ENCODE assay signal across 8 cellular contexts in genomic region chr15:28021281-28022039, GRCh38.
DNase-seq lines count a peak whose midpoint lies in the region; ATAC-seq, FAIRE-seq and TF ChIP-seq lines count a peak whose summit lies in the region.

No MANE protein-coding gene starts in this region.

- POLR2A ChIA-PET in K562 (lab: Yijun Ruan, JAX) = interaction anchor here (1.1 kb wide), 1 partner anchor 36 kb away, joined by 3 read pairs; no protein-coding TSS in a partner anchor

- H3K4me1 ChIP-seq in K562 (replicated peaks in 1 of 2; ENCODE audit: control insufficient read depth in 2 of 2, insufficient read depth in 2 of 2, low read length in 2 of 2) (peaks cover 0 to 3% of the 10 kb centered on the region in 2 experiments; a peak in 1 of 5 replicates), upper lobe of right lung (no peaks in the 10 kb centered on the region)

- no peak overlapping the region for H3K9ac ChIP-seq in K562 (ENCODE audit: insufficient read depth in 1 of 2, low read depth in 2 of 2, low read length in 2 of 2)

- H3K36me3 ChIP-seq in K562 (ENCODE audit: control insufficient read depth, insufficient read depth, low read length) = no peaks in the 10 kb centered on the region
- H3K36me3 ChIP-seq in upper lobe of right lung = no peaks in the 10 kb centered on the region

- no peaks in the 10 kb centered on the region for H3K9me1 ChIP-seq in K562 (ENCODE audit: control insufficient read depth, insufficient read depth, low read length)

- no peaks in the 10 kb centered on the region for H3K4me1 Mint-ChIP-seq in stimulated activated naive CD8-positive, alpha-beta T cell treated with anti-CD3 and anti-CD28 coated beads, Interleukin-15, amount 100 ng/mL, for 72 hours
- H3K4me1 Mint-ChIP-seq in T-helper 2 cell treated with Interferon-gamma antibody and Interleukin-4, amounts not matched to agents 5 μg/mL and 100 μg/mL, for 36 hours (ENCODE audit: low read depth) = no peaks in the 10 kb centered on the region

- no peak for ATAC-seq in stimulated activated naive CD8-positive, alpha-beta T cell treated with anti-CD3 and anti-CD28 coated beads, Interleukin-15, Interleukin-2, amounts not matched to agents 100 U/mL and 50 U/mL, for 24 hours
- no peak for ATAC-seq in stimulated activated naive CD8-positive, alpha-beta T cell treated with anti-CD3 and anti-CD28 coated beads, Interleukin-15, amount 100 ng/mL, for 72 hours
- ATAC-seq in K562 = peak; percentile 58
- ATAC-seq in upper lobe of right lung = peak; percentile 49
- ATAC-seq in HG03097 (IDR thresholded peaks at IDR 0.05; ENCODE audit: low FRiP score, unreplicated experiment) = no peak

- H3K27ac Mint-ChIP-seq in stimulated activated naive CD8-positive, alpha-beta T cell treated with anti-CD3 and anti-CD28 coated beads, Interleukin-15, amount 100 ng/mL, for 72 hours = no peak overlapping the region
- H3K27ac Mint-ChIP-seq in T-helper 2 cell treated with Interferon-gamma antibody and Interleukin-4, amounts not matched to agents 5 μg/mL and 100 μg/mL, for 36 hours = no peak overlapping the region

- TF ChIP-seq CTCF in K562 (IDR thresholded peaks at IDR 0.05 in 2 of 3, conservative IDR thresholded peaks at IDR 0.05 in 1 of 3; ENCODE audit: insufficient read depth in 2 of 3, low read depth in 1 of 3, low read length in 3 of 3) (peak; percentile 46 to 63 (median 55)), upper lobe of right lung (IDR thresholded peaks at IDR 0.05) (peak; percentile 31)

- 3% methylated on average over 17 of the region's 17 CpGs for WGBS in K562 (ENCODE audit: insufficient coverage, low coverage, missing lambda C conversion rate)

- intact Hi-C loops in K562 (cut with micrococcal nuclease) = loop anchor here (1.0 kb wide), 1 partner anchor 102 kb away; no protein-coding TSS in a partner anchor
- intact Hi-C loops in upper lobe of right lung (cut with DNase I) = no loop called here

- TF ChIP-seq RAD21 in K562 (CRISPR knock-in tag; conservative IDR thresholded peaks at IDR 0.05 in 1 of 2, IDR thresholded peaks at IDR 0.05 in 1 of 2) = peak in 1 of 2 experiments; percentile 44; a peak in 3 of 4 replicates

- DNase-seq in stimulated activated naive CD8-positive, alpha-beta T cell treated with anti-CD3 and anti-CD28 coated beads, Interleukin-15, Interleukin-2, amounts not matched to agents 100 U/mL and 50 U/mL, for 24 hours = peak; percentile 32
- DNase-seq in stimulated activated naive CD8-positive, alpha-beta T cell treated with anti-CD3 and anti-CD28 coated beads, Interleukin-15, amount 100 ng/mL, for 72 hours = no peak
- DNase-seq in NCI-H2227 treated with DMSO at 0.1 percent for 48 hours (lab: John Stamatoyannopoulos, UW) (peak; percentile 69), K562 (ENCODE audit: extremely low read depth in 1 of 4, low spot score in 3 of 4) (peak; percentile 41 to 42 (median 42)), left kidney (ENCODE audit: low read depth, low spot score) (peak; percentile 88), upper lobe of right lung (peak; percentile 78)
- DNase-seq in T-helper 2 cell treated with Interferon-gamma antibody and Interleukin-4, amounts not matched to agents 5 μg/mL and 100 μg/mL, for 36 hours (ENCODE audit: low spot score) = no peak

- FAIRE-seq in K562 (lab: Jason Lieb, UNC) = no peak

- H3K27ac ChIP-seq in K562 (ENCODE audit: extremely low read depth, low read depth, low read length) (no peak overlapping the region), upper lobe of right lung (no peak overlapping the region)

- TF ChIP-seq POLR2A in K562 (conservative IDR thresholded peaks at IDR 0.05) = no peak

- no peaks in the 10 kb centered on the region for H3K79me2 ChIP-seq in K562 (ENCODE audit: control insufficient read depth, insufficient read depth, low read length)

- H3K9me3 ChIP-seq in K562 (replicated peaks; ENCODE audit: control insufficient read depth, insufficient read depth, low read depth, low read length) (no peaks in the 10 kb centered on the region), upper lobe of right lung (no peaks in the 10 kb centered on the region)

- no peak overlapping the region for H3K4me3 Mint-ChIP-seq in stimulated activated naive CD8-positive, alpha-beta T cell treated with anti-CD3 and anti-CD28 coated beads, Interleukin-15, amount 100 ng/mL, for 72 hours
- H3K4me3 Mint-ChIP-seq in T-helper 2 cell treated with Interferon-gamma antibody and Interleukin-4, amounts not matched to agents 5 μg/mL and 100 μg/mL, for 36 hours = no peak overlapping the region

- H3K36me3 Mint-ChIP-seq in T-helper 2 cell treated with Interferon-gamma antibody and Interleukin-4, amounts not matched to agents 5 μg/mL and 100 μg/mL, for 36 hours (ENCODE audit: low read depth) = no peaks in the 10 kb centered on the region

- no peaks in the 10 kb centered on the region for H3K9me3 Mint-ChIP-seq in stimulated activated naive CD8-positive, alpha-beta T cell treated with anti-CD3 and anti-CD28 coated beads, Interleukin-15, amount 100 ng/mL, for 72 hours
- H3K9me3 Mint-ChIP-seq in T-helper 2 cell treated with Interferon-gamma antibody and Interleukin-4, amounts not matched to agents 5 μg/mL and 100 μg/mL, for 36 hours = no peaks in the 10 kb centered on the region

- in situ Hi-C loops in K562 (cut with MboI) = no loop called here

- peaks cover 4% of the 10 kb centered on the region; the same call in 1 of the 2 replicates for H4K20me1 ChIP-seq in K562 (replicated peaks; ENCODE audit: control insufficient read depth, insufficient read depth, low read length)

- CTCF ChIA-PET in K562 (lab: Yijun Ruan, JAX; ENCODE audit: low intra/inter-chr PET ratio) = interaction anchor here (0.7 to 2.1 kb wide), 3 partner anchors 56 to 103 kb away, joined by 3 to 5 read pairs (median 3); no protein-coding TSS in a partner anchor

- H3K27me3 Mint-ChIP-seq in stimulated activated naive CD8-positive, alpha-beta T cell treated with anti-CD3 and anti-CD28 coated beads, Interleukin-15, amount 100 ng/mL, for 72 hours = peaks cover 20% of the 10 kb centered on the region
- H3K27me3 Mint-ChIP-seq in T-helper 2 cell treated with Interferon-gamma antibody and Interleukin-4, amounts not matched to agents 5 μg/mL and 100 μg/mL, for 36 hours (ENCODE audit: low read depth) = no peaks in the 10 kb centered on the region

- TF ChIP-seq EP300 in K562 (IDR thresholded peaks at IDR 0.05; ENCODE audit: low read length) = no peak

- no peak overlapping the region for H2AFZ ChIP-seq in K562 (ENCODE audit: low read depth, low read length)

- H3K4me3 ChIP-seq in K562 (no peak overlapping the region), upper lobe of right lung (no peak overlapping the region)

- H3K27me3 ChIP-seq in K562 (ENCODE audit: control insufficient read depth in 2 of 2, insufficient read depth in 2 of 2, low read length in 2 of 2) = peaks cover 11 to 67% of the 10 kb centered on the region in 2 experiments; a peak in 4 of 5 replicates
- no peaks in the 10 kb centered on the region for H3K27me3 ChIP-seq in upper lobe of right lung

- no peak overlapping the region for H3K4me2 ChIP-seq in K562 (ENCODE audit: insufficient read depth, low read length)

- no TSS peak for BruUV-seq in K562 (replicated peaks; lab: Mats Ljungman, UMichigan)

TF ChIP-seq in K562, 482 proteins besides CTCF, POLR2A, EP300 and RAD21:
- TF ChIP-seq RFX1 (IDR thresholded peaks at IDR 0.05) (peak; percentile 35; the same call in 1 of the 2 replicates), E2F1 (CRISPR knock-in tag; IDR thresholded peaks at IDR 0.05) (no peak), SLC30A9 (CRISPR knock-in tag; IDR thresholded peaks at IDR 0.05) (no peak), SMC3 (conservative IDR thresholded peaks at IDR 0.05; ENCODE audit: insufficient read depth, low read depth, low read length) (peak; percentile 33), NFIC (IDR thresholded peaks at IDR 0.05) (0 out of 2 replicates have a peak, but pooled peaks have one; percentile 19)
- TF ChIP-seq, protein P1, sequence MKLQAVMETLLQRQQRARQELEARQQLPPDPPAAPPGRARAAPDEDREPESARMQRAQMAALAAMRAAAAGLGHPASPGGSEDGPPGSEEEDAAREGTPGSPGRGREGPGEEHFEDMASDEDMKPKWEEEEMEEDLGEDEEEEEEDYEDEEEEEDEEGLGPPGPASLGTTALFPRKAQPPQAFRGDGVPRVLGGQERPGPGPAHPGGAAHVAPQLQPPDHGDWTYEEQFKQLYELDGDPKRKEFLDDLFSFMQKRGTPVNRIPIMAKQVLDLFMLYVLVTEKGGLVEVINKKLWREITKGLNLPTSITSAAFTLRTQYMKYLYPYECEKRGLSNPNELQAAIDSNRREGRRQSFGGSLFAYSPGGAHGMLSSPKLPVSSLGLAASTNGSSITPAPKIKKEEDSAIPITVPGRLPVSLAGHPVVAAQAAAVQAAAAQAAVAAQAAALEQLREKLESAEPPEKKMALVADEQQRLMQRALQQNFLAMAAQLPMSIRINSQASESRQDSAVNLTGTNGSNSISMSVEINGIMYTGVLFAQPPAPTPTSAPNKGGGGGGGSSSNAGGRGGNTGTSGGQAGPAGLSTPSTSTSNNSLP (IDR thresholded peaks at IDR 0.05; ENCODE audit: borderline replicate concordance, low read depth, low read length) = no peak

Comparison
In these comparisons a context has a peak if more than half of its experiments do, and no peak if none do; other contexts are left out.
1. DNase-seq: peak in stimulated activated naive CD8-positive, alpha-beta T cell treated with anti-CD3 and anti-CD28 coated beads, Interleukin-15, Interleukin-2, amounts not matched to agents 100 U/mL and 50 U/mL, for 24 hours (single experiment), NCI-H2227 treated with DMSO at 0.1 percent for 48 hours (single experiment), K562 (4 of 4), left kidney (single experiment) and upper lobe of right lung (single experiment); none in stimulated activated naive CD8-positive, alpha-beta T cell treated with anti-CD3 and anti-CD28 coated beads, Interleukin-15, amount 100 ng/mL, for 72 hours (0 of 2) and T-helper 2 cell treated with Interferon-gamma antibody and Interleukin-4, amounts not matched to agents 5 μg/mL and 100 μg/mL, for 36 hours (single experiment).
2. ATAC-seq: peak in K562 (single experiment) and upper lobe of right lung (single experiment); none in stimulated activated naive CD8-positive, alpha-beta T cell treated with anti-CD3 and anti-CD28 coated beads, Interleukin-15, Interleukin-2, amounts not matched to agents 100 U/mL and 50 U/mL, for 24 hours (single experiment), stimulated activated naive CD8-positive, alpha-beta T cell treated with anti-CD3 and anti-CD28 coated beads, Interleukin-15, amount 100 ng/mL, for 72 hours (single experiment) and HG03097 (single experiment).